In the genomic region with DNA sequence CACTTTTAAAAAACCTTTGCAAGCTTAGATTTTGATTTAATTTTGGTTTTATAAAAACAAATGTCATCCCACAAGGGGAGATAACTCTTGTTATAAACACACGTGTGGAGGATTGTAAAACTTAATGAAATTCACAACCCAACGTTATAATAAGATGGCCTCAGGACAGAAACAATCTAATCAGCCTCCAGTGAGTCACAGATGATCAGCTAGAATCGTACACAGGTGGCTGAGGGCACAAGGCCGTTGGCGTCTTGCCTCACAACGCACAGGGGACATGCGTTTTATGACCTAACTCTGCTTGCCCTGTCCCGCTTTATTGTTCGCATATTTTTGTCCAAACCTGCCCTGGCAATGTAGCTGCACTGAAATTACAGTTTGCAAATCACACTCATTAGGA, we compare ENCODE assay signal across 1 cellular context.
TF ChIP-seq lines count a peak whose summit lies in the region.

No MANE protein-coding gene starts in this region.

TF ChIP-seq in GM23338, 12 proteins besides CTCF, POLR2A, EP300 and RAD21 (continued from another document):
- TF ChIP-seq, protein P1, sequence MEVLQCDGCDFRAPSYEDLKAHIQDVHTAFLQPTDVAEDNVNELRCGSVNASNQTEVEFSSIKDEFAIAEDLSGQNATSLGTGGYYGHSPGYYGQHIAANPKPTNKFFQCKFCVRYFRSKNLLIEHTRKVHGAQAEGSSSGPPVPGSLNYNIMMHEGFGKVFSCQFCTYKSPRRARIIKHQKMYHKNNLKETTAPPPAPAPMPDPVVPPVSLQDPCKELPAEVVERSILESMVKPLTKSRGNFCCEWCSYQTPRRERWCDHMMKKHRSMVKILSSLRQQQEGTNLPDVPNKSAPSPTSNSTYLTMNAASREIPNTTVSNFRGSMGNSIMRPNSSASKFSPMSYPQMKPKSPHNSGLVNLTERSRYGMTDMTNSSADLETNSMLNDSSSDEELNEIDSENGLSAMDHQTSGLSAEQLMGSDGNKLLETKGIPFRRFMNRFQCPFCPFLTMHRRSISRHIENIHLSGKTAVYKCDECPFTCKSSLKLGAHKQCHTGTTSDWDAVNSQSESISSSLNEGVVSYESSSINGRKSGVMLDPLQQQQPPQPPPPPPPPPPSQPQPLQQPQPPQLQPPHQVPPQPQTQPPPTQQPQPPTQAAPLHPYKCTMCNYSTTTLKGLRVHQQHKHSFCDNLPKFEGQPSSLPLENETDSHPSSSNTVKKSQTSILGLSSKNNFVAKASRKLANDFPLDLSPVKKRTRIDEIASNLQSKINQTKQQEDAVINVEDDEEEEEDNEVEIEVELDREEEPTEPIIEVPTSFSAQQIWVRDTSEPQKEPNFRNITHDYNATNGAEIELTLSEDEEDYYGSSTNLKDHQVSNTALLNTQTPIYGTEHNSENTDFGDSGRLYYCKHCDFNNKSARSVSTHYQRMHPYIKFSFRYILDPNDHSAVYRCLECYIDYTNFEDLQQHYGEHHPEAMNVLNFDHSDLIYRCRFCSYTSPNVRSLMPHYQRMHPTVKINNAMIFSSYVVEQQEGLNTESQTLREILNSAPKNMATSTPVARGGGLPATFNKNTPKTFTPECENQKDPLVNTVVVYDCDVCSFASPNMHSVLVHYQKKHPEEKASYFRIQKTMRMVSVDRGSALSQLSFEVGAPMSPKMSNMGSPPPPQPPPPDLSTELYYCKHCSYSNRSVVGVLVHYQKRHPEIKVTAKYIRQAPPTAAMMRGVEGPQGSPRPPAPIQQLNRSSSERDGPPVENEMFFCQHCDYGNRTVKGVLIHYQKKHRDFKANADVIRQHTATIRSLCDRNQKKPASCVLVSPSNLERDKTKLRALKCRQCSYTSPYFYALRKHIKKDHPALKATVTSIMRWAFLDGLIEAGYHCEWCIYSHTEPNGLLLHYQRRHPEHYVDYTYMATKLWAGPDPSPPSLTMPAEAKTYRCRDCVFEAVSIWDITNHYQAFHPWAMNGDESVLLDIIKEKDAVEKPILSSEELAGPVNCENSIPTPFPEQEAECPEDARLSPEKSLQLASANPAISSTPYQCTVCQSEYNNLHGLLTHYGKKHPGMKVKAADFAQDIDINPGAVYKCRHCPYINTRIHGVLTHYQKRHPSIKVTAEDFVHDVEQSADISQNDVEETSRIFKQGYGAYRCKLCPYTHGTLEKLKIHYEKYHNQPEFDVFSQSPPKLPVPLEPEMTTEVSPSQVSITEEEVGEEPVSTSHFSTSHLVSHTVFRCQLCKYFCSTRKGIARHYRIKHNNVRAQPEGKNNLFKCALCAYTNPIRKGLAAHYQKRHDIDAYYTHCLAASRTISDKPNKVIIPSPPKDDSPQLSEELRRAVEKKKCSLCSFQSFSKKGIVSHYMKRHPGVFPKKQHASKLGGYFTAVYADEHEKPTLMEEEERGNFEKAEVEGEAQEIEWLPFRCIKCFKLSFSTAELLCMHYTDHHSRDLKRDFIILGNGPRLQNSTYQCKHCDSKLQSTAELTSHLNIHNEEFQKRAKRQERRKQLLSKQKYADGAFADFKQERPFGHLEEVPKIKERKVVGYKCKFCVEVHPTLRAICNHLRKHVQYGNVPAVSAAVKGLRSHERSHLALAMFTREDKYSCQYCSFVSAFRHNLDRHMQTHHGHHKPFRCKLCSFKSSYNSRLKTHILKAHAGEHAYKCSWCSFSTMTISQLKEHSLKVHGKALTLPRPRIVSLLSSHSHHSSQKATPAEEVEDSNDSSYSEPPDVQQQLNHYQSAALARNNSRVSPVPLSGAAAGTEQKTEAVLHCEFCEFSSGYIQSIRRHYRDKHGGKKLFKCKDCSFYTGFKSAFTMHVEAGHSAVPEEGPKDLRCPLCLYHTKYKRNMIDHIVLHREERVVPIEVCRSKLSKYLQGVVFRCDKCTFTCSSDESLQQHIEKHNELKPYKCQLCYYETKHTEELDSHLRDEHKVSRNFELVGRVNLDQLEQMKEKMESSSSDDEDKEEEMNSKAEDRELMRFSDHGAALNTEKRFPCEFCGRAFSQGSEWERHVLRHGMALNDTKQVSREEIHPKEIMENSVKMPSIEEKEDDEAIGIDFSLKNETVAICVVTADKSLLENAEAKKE (CRISPR knock-in tag; IDR thresholded peaks at IDR 0.05), result no peak
- TF ChIP-seq POLR2AphosphoS5 (IDR thresholded peaks at IDR 0.05; ENCODE audit: low read depth) (no peak), NANOG (IDR thresholded peaks at IDR 0.05; ENCODE audit: borderline replicate concordance) (no peak), ZNF331 (CRISPR knock-in tag; IDR thresholded peaks at IDR 0.05; ENCODE audit: low read depth) (no peak), EZH2phosphoT487 (IDR thresholded peaks at IDR 0.05; ENCODE audit: unreplicated experiment) (no peak), EZH2 (IDR thresholded peaks at IDR 0.05; ENCODE audit: low read depth, unreplicated experiment) (no peak), CREB1 (CRISPR knock-in tag; IDR thresholded peaks at IDR 0.05; ENCODE audit: low read depth) (no peak), ZNF114 (CRISPR knock-in tag; IDR thresholded peaks at IDR 0.05) (no peak), STAT1 (IDR thresholded peaks at IDR 0.05; ENCODE audit: unreplicated experiment) (no peak)
- TF ChIP-seq, protein P2, sequence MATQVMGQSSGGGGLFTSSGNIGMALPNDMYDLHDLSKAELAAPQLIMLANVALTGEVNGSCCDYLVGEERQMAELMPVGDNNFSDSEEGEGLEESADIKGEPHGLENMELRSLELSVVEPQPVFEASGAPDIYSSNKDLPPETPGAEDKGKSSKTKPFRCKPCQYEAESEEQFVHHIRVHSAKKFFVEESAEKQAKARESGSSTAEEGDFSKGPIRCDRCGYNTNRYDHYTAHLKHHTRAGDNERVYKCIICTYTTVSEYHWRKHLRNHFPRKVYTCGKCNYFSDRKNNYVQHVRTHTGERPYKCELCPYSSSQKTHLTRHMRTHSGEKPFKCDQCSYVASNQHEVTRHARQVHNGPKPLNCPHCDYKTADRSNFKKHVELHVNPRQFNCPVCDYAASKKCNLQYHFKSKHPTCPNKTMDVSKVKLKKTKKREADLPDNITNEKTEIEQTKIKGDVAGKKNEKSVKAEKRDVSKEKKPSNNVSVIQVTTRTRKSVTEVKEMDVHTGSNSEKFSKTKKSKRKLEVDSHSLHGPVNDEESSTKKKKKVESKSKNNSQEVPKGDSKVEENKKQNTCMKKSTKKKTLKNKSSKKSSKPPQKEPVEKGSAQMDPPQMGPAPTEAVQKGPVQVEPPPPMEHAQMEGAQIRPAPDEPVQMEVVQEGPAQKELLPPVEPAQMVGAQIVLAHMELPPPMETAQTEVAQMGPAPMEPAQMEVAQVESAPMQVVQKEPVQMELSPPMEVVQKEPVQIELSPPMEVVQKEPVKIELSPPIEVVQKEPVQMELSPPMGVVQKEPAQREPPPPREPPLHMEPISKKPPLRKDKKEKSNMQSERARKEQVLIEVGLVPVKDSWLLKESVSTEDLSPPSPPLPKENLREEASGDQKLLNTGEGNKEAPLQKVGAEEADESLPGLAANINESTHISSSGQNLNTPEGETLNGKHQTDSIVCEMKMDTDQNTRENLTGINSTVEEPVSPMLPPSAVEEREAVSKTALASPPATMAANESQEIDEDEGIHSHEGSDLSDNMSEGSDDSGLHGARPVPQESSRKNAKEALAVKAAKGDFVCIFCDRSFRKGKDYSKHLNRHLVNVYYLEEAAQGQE (IDR thresholded peaks at IDR 0.05; ENCODE audit: unreplicated experiment), result no peak
- TF ChIP-seq, protein P3, sequence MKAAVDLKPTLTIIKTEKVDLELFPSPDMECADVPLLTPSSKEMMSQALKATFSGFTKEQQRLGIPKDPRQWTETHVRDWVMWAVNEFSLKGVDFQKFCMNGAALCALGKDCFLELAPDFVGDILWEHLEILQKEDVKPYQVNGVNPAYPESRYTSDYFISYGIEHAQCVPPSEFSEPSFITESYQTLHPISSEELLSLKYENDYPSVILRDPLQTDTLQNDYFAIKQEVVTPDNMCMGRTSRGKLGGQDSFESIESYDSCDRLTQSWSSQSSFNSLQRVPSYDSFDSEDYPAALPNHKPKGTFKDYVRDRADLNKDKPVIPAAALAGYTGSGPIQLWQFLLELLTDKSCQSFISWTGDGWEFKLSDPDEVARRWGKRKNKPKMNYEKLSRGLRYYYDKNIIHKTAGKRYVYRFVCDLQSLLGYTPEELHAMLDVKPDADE (IDR thresholded peaks at IDR 0.05), result no peak
